8 cellular contexts compared by ENCODE assay signal in the genomic region with DNA sequence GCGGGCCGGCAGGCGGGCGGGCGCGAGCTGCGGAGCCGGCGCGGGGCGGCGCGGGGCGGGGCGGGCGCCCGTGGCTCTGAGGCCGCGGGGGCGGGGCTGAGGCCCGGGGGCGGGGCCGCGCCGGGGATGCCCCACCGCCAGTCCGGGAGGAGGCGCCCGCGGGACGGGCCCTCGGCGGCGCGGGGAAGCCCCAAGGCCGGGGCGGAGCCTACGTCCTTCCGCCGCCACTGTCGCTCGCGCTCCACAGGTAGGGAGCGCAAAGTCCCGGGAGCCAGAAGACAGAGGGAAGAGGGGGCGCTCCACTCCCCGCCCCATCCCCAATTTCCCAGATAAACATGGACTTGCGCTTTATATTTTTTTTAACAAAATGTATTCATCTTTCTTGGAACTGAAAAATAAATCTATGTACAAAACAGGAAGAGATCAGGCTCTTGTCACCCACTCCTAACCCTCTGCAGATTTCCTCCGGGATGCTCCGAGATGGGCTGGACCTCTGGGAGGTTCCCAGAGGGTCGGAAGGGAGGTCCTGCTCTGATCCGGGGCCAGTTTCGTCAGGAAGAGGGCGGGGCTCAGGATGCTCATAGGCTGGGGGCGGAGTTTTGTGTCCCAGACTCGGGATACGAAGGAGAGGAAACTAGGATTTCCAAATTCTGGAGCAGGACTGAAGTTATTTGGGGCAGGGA. TPM values are rescaled to one million over a fixed set of nuclear protein-coding genes. Genes with fewer than 3 reads are reported as not detected.
DNase-seq lines count a peak whose midpoint lies in the region; ATAC-seq, FAIRE-seq and TF ChIP-seq lines count a peak whose summit lies in the region.

TSS of gene MAP4K2 (minus strand) at position 52 of the 683 bp plus-strand sequence. CDS start 65 bp downstream, outside the sequence.

- H3K9ac ChIP-seq in SK-N-MC (ENCODE audit: insufficient read length) (peak within 1 kb of the TSS; percentile 81), subcutaneous abdominal adipose tissue (ENCODE audit: low read length in 5 of 5) (peak within 1 kb of the TSS; percentile 48 to 77 (median 72))

- H3K4me1 ChIP-seq in neutrophil (ENCODE audit: control insufficient read depth in 1 of 2, insufficient read depth in 1 of 2, low read depth in 1 of 2, low read length in 1 of 2) (peaks cover 35 to 37% of the 10 kb centered on the region in 2 experiments), subcutaneous abdominal adipose tissue (ENCODE audit: control insufficient read depth in 5 of 5, insufficient read depth in 5 of 5, low read length in 5 of 5) (peaks cover 2 to 33% (median 29%) of the 10 kb centered on the region in 5 donors)

- H3K9me3 ChIP-seq in MG63 (no peaks in the 10 kb centered on the region), SK-N-MC (ENCODE audit: low read depth, low read length) (no peaks in the 10 kb centered on the region), neutrophil (no peaks in the 10 kb centered on the region), subcutaneous abdominal adipose tissue (ENCODE audit: control insufficient read depth in 5 of 5, low read length in 5 of 5) (no peaks in the 10 kb centered on the region)

- H3K27me3 ChIP-seq in MG63 = no peaks in the 10 kb centered on the region
- H3K27me3 ChIP-seq in neutrophil = no peaks in the 10 kb centered on the region
- H3K27me3 ChIP-seq in subcutaneous abdominal adipose tissue (ENCODE audit: control insufficient read depth in 5 of 5, insufficient read depth in 4 of 5, low read length in 5 of 5) = no peaks in the 10 kb centered on the region

- H3K4me1 Mint-ChIP-seq in activated naive CD4-positive, alpha-beta T cell treated with anti-CD3 and anti-CD28 coated beads for 36 hours (ENCODE audit: low read depth) = peaks cover 31% of the 10 kb centered on the region

- peak; percentile 39 for ATAC-seq in GM21619 (IDR thresholded peaks at IDR 0.05; ENCODE audit: unreplicated experiment)

- no peaks in the 10 kb centered on the region for H3K9me3 Mint-ChIP-seq in activated naive CD4-positive, alpha-beta T cell treated with anti-CD3 and anti-CD28 coated beads for 36 hours

- intact Hi-C loops in activated naive CD4-positive, alpha-beta T cell treated with anti-CD3 and anti-CD28 coated beads for 36 hours (cut with micrococcal nuclease) = loop anchor here (2.0 to 5.0 kb wide), 3 partner anchors 25 to 1054 kb away; partner anchors contain the start of genes CFL1, FAU, MRPL49 and SF1

- H3K36me3 Mint-ChIP-seq in activated naive CD4-positive, alpha-beta T cell treated with anti-CD3 and anti-CD28 coated beads for 36 hours (ENCODE audit: low read depth) = peaks cover 5% of the 10 kb centered on the region

- H3K27me3 Mint-ChIP-seq in activated naive CD4-positive, alpha-beta T cell treated with anti-CD3 and anti-CD28 coated beads for 36 hours (ENCODE audit: low read depth) = no peaks in the 10 kb centered on the region

- TF ChIP-seq CTCF in D721Med (IDR thresholded peaks at IDR 0.05; ENCODE audit: insufficient read depth, missing control alignments) (peak; percentile 6), neutrophil (IDR thresholded peaks at IDR 0.05) (peak; percentile 64)

- CTCF ChIA-PET in activated naive CD4-positive, alpha-beta T cell treated with anti-CD3 and anti-CD28 coated beads for 36 hours (lab: Charles Lee) = interaction anchor here (0.9 kb wide), 1 partner anchor 13 kb away, joined by 3 read pairs; no protein-coding TSS in a partner anchor

- FAIRE-seq in D721Med (lab: Jason Lieb, UNC) = no peak
- no peak for FAIRE-seq in frontal cortex (lab: Jason Lieb, UNC)

- H3K27ac ChIP-seq in SK-N-MC (peak within 1 kb of the TSS; percentile 88), neutrophil (peak within 1 kb of the TSS; percentile 88), subcutaneous abdominal adipose tissue (ENCODE audit: low read depth, low read length) (peak within 1 kb of the TSS; percentile 81)

- peak within 1 kb of the TSS; percentile 89 for H3K27ac Mint-ChIP-seq in activated naive CD4-positive, alpha-beta T cell treated with anti-CD3 and anti-CD28 coated beads for 36 hours

- DNase-seq in D721Med (ENCODE audit: insufficient read length, low spot score) (peak; percentile 94), MG63 (peak; percentile 84), SK-N-MC (ENCODE audit: low read depth, low spot score) (no peak), frontal cortex (ENCODE audit: low spot score in 2 of 2) (peak; percentile 97 to 98)
- DNase-seq in activated naive CD4-positive, alpha-beta T cell treated with anti-CD3 and anti-CD28 coated beads for 36 hours = peak; percentile 88

- H3K36me3 ChIP-seq in MG63 (peaks cover 5% of the 10 kb centered on the region), SK-N-MC (ENCODE audit: insufficient read depth, low read length) (peaks cover 13% of the 10 kb centered on the region; the same call in 1 of the 2 replicates), neutrophil (peaks cover 31% of the 10 kb centered on the region), subcutaneous abdominal adipose tissue (ENCODE audit: control insufficient read depth in 5 of 5, insufficient read depth in 5 of 5, low read length in 5 of 5) (peaks cover 0 to 50% (median 35%) of the 10 kb centered on the region in 5 donors)

- H3K4me3 ChIP-seq in MG63 (peak within 1 kb of the TSS; percentile 63), SK-N-MC (peak within 1 kb of the TSS; percentile 94), neutrophil (ENCODE audit: low read depth in 1 of 2, low read length in 1 of 2) (peak within 1 kb of the TSS; percentile 80 to 91), subcutaneous abdominal adipose tissue (ENCODE audit: low read depth in 1 of 5, low read length in 5 of 5) (peak within 1 kb of the TSS; percentile 65 to 73 (median 71))

- peak within 1 kb of the TSS; percentile 81 for H3K4me3 Mint-ChIP-seq in activated naive CD4-positive, alpha-beta T cell treated with anti-CD3 and anti-CD28 coated beads for 36 hours

RNA-seq across cellular contexts. Expression of gene MAP4K2, which starts in this region (rescaled TPM):
- total RNA-seq in MG63 (2014; rRNA removed; shearing (Covaris generic); ENCODE audit: low replicate concordance) = 6.2 and 14.8 TPM in 2 replicates
- total RNA-seq in activated naive CD4-positive, alpha-beta T cell treated with anti-CD3 and anti-CD28 coated beads for 36 hours = 10 to 100 TPM; 69.5 to 73.9 TPM
- total RNA-seq in frontal cortex = 7.3 TPM
